ENCODE assay signal across 8 cellular contexts in the genomic region with DNA sequence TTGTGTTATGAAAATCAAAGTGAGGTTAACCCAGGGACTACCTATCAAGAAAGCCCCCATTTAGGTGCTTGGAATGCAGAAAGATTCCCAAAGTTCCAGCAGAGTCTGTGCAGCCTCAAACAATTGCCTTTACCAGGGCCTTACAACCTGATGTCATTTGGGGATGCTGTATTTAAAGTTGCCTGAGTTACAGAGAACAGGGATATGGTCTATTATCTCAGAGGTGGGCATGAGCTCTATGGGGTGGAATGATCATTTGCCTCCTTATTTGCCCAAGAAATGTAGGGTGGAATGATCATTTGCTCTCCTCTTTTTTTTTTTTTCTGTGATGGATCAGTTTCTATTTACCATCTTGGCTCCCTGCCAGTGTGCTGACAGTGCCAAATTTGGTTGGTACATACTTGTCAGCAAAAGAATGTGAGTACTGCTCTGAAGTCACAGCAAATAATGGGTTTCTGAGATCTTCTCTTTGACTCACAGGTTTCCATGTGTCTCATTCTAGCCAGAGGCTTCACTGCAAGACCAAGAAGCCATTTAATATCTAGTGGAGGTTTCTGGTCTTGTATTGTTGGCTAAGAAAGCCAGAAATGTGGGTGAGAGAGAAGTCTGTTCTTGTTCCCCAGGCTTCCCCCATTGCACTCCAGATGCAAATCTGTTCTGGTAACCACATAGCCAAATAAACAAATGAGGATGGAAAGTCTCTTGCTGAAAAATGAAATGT. TPM values are rescaled to one million over a fixed set of nuclear protein-coding genes. Genes with fewer than 3 reads are reported as not detected.
DNase-seq lines count a peak whose midpoint lies in the region; ATAC-seq and TF ChIP-seq lines count a peak whose summit lies in the region.

No MANE protein-coding gene starts in this region.

- H3K36me3 ChIP-seq in gastroesophageal sphincter: no peaks in the 10 kb centered on the region

- H3K27me3 ChIP-seq in gastroesophageal sphincter: no peaks in the 10 kb centered on the region

- TF ChIP-seq CTCF in GM12864 (IDR thresholded peaks at IDR 0.05; ENCODE audit: low read depth, low read length, missing control alignments): no peak
- TF ChIP-seq CTCF in RWPE1 (conservative IDR thresholded peaks at IDR 0.05; ENCODE audit: low read depth): no peak
- no peak for TF ChIP-seq CTCF in gastroesophageal sphincter (IDR thresholded peaks at IDR 0.05)

- TF ChIP-seq POLR2A in gastroesophageal sphincter (IDR thresholded peaks at IDR 0.05): no peak

- DNase-seq in GM12864 (ENCODE audit: low read depth): peak; percentile 62
- peak; percentile 64 for DNase-seq in HT-29 (ENCODE audit: low spot score)
- peak; percentile 73 for DNase-seq in RWPE1 (ENCODE audit: low spot score)
- peak; percentile 61 for DNase-seq in superior temporal gyrus (ENCODE audit: extremely low spot score)
- no peak for DNase-seq in cerebellar nuclear complex (lab: John Stamatoyannopoulos, UW)

- no peak overlapping the region for H3K27ac ChIP-seq in RWPE1
- peak overlapping the region in 3 of 4 donors; percentile 19 to 52 (median 50) for H3K27ac ChIP-seq in gastroesophageal sphincter

- POLR2A ChIA-PET in RWPE1 (lab: Yijun Ruan, JAX; ENCODE audit: low non-redundant PET): no interaction called here

- CTCF ChIA-PET in RWPE1 (lab: Yijun Ruan, JAX): no interaction called here

- no peaks in the 10 kb centered on the region for H3K9me3 ChIP-seq in gastroesophageal sphincter

- no peak for TF ChIP-seq EP300 in gastroesophageal sphincter (IDR thresholded peaks at IDR 0.05)

- peaks cover 0 to 19% (median 8%) of the 10 kb centered on the region in 3 donors for H3K4me1 ChIP-seq in gastroesophageal sphincter

- ATAC-seq in GM21423 (IDR thresholded peaks at IDR 0.05; ENCODE audit: unreplicated experiment) (peak; percentile 69), gastroesophageal sphincter (no peak), HG02970 (IDR thresholded peaks at IDR 0.05; ENCODE audit: low FRiP score, unreplicated experiment) (no peak)

- H3K4me3 ChIP-seq in GM12864 (ENCODE audit: low read depth, low read length): no peak overlapping the region
- no peak overlapping the region for H3K4me3 ChIP-seq in gastroesophageal sphincter

RNA-seq across cellular contexts. Expression of a gene that starts 45.5 kb away (rescaled TPM):
- 37.5 and 38.5 TPM in 2 replicates for total RNA-seq in HT-29 (2014; rRNA removed; shearing (Covaris generic))
- total RNA-seq in gastroesophageal sphincter: 10 to 100 TPM; 12.5 to 20.9 (median 18.6) TPM

Comparison
In these comparisons a context has a peak if more than half of its experiments do, and no peak if none do; other contexts are left out.
1. DNase-seq: peak in GM12864 (single experiment), HT-29 (single experiment), RWPE1 (single experiment) and superior temporal gyrus (single experiment); none in cerebellar nuclear complex (0 of 2).